Comparison of ENCODE assay signal across 1 cellular context in the genomic region with DNA sequence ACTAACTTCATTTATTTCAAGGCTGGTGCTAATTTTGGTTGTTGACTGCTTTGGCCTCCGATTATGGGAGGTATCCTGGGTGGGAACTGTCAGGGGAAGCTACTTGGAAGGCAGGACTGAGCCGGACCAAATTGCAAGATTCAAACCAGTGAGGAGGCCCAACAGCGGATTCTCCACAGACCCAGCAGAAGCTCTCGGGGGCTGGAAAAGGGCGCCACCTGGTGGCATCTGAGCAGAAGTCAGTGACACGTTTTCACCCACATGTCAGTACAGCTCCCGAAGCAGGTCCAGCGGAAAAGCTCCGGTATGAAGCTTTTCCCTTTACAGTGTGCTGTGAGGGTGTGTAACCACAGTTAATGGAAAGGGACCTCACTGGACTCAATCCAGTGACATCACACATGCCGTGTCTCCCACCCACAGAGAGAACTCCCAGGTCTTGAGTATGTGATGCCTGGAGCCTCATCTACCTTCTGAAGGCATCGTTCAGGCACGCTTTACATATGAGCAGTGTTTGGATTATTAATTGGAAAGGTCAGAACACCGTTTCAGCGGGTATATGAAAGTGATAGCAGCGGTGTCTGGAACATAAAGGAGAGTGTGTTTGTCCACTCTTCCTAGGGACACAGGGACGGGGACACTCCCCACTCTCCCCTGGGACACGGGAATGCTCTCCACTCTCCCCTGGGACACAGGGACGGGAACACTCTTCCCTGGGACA.
A peak's percentile ranks its signal among the peaks of the same experiment; 100 is the strongest.
TF ChIP-seq lines count a peak whose summit lies in the region.

No MANE protein-coding gene starts in this region.

TF ChIP-seq in H1, 55 proteins besides CTCF, POLR2A, EP300 and RAD21 (continued from another document):
- TF ChIP-seq, protein P1, sequence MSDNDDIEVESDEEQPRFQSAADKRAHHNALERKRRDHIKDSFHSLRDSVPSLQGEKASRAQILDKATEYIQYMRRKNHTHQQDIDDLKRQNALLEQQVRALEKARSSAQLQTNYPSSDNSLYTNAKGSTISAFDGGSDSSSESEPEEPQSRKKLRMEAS (IDR thresholded peaks at IDR 0.05), result peak; percentile 84
- peak; percentile 74; the same call in 1 of the 2 replicates for TF ChIP-seq GABPA (IDR thresholded peaks at IDR 0.05; ENCODE audit: borderline replicate concordance, insufficient read depth, low read length)
- TF ChIP-seq RNF2 (IDR thresholded peaks at IDR 0.05; ENCODE audit: borderline replicate concordance, low read depth, low read length, missing control alignments, poor library complexity, severe bottlenecking), result no peak
- TF ChIP-seq BACH1 (IDR thresholded peaks at IDR 0.05; ENCODE audit: low read length), result peak; percentile 26; the same call in 1 of the 2 replicates
- TF ChIP-seq, protein P2, sequence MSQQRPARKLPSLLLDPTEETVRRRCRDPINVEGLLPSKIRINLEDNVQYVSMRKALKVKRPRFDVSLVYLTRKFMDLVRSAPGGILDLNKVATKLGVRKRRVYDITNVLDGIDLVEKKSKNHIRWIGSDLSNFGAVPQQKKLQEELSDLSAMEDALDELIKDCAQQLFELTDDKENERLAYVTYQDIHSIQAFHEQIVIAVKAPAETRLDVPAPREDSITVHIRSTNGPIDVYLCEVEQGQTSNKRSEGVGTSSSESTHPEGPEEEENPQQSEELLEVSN (IDR thresholded peaks at IDR 0.05), result peak; percentile 47; the same call in 1 of the 2 replicates
- no peak for TF ChIP-seq EGR1 (IDR thresholded peaks at IDR 0.05; ENCODE audit: borderline replicate concordance, low read depth, low read length)
- 0 out of 2 replicates have a peak, but pooled peaks have one; percentile 44 for TF ChIP-seq TEAD4 (IDR thresholded peaks at IDR 0.05; ENCODE audit: low read depth, low read length)
- no peak for TF ChIP-seq ZNF274 (IDR thresholded peaks at IDR 0.05; ENCODE audit: borderline replicate concordance, extremely low read depth, low read length)
